Comparison of ENCODE assay signal across 1 cellular context in genomic region chr19:18798384-18799352, GRCh38.
TF ChIP-seq lines count a peak whose summit lies in the region.

No MANE protein-coding gene starts in this region.

TF ChIP-seq in HepG2, 621 proteins besides CTCF, POLR2A, EP300 and RAD21 (continued from another document and continues in another):
- no peak for TF ChIP-seq ZBTB40 (IDR thresholded peaks at IDR 0.05)
- no peak for TF ChIP-seq ZBTB40 (CRISPR knock-in tag; IDR thresholded peaks at IDR 0.05)
- TF ChIP-seq NFATC3 (CRISPR knock-in tag; IDR thresholded peaks at IDR 0.05), result no peak
- no peak for TF ChIP-seq TSC22D2 (CRISPR knock-in tag; IDR thresholded peaks at IDR 0.05; ENCODE audit: borderline replicate concordance)
- TF ChIP-seq ATRX (CRISPR knock-in tag; IDR thresholded peaks at IDR 0.05; ENCODE audit: borderline replicate concordance), result no peak
- TF ChIP-seq MED8 (CRISPR knock-in tag; IDR thresholded peaks at IDR 0.05; ENCODE audit: insufficient replicate concordance), result no peak
- TF ChIP-seq GPN1 (CRISPR knock-in tag; IDR thresholded peaks at IDR 0.05; ENCODE audit: borderline replicate concordance), result no peak
- TF ChIP-seq MEIS1 (CRISPR knock-in tag; IDR thresholded peaks at IDR 0.05; ENCODE audit: borderline replicate concordance), result peak; percentile 76; the same call in 1 of the 2 replicates
- no peak for TF ChIP-seq PHF5A (CRISPR knock-in tag; IDR thresholded peaks at IDR 0.05; ENCODE audit: low read depth, unreplicated experiment)
- no peak for TF ChIP-seq MYNN (CRISPR knock-in tag; IDR thresholded peaks at IDR 0.05; ENCODE audit: low read depth)
- TF ChIP-seq HNRNPH1 (optimal IDR thresholded peaks at IDR 0.05; ENCODE audit: low read depth, low read length), result no peak
- TF ChIP-seq ZNF629 (CRISPR knock-in tag; conservative IDR thresholded peaks at IDR 0.05), result peak; percentile 98
- TF ChIP-seq ZNF225 (CRISPR knock-in tag; IDR thresholded peaks at IDR 0.05), result no peak
- no peak for TF ChIP-seq GATAD1 (CRISPR knock-in tag; IDR thresholded peaks at IDR 0.05)
- TF ChIP-seq GABPB1 (CRISPR knock-in tag; IDR thresholded peaks at IDR 0.05), result no peak; the same call in 1 of the 2 replicates
- TF ChIP-seq ARNT2 (CRISPR knock-in tag; IDR thresholded peaks at IDR 0.05; ENCODE audit: low read depth), result no peak
- peak; percentile 66 for TF ChIP-seq SAP130 (CRISPR knock-in tag; IDR thresholded peaks at IDR 0.05; ENCODE audit: low read depth)
- 0 out of 2 replicates have a peak, but pooled peaks have one; percentile 57 for TF ChIP-seq ZNF414 (CRISPR knock-in tag; IDR thresholded peaks at IDR 0.05)
- no peak for TF ChIP-seq ZSCAN12 (CRISPR knock-in tag; IDR thresholded peaks at IDR 0.05)
- TF ChIP-seq ETV6 (CRISPR knock-in tag; conservative IDR thresholded peaks at IDR 0.05), result no peak
- TF ChIP-seq ZBTB2 (CRISPR knock-in tag; IDR thresholded peaks at IDR 0.05; ENCODE audit: low read depth), result no peak
- no peak for TF ChIP-seq TEAD2 (CRISPR knock-in tag; IDR thresholded peaks at IDR 0.05)
- no peak for TF ChIP-seq PHF20 (CRISPR knock-in tag; IDR thresholded peaks at IDR 0.05)
- no peak for TF ChIP-seq HNRNPUL1 (IDR thresholded peaks at IDR 0.05; ENCODE audit: low read depth, low read length)
- no peak for TF ChIP-seq REPIN1 (CRISPR knock-in tag; IDR thresholded peaks at IDR 0.05; ENCODE audit: borderline replicate concordance, low read depth)
- TF ChIP-seq DZIP1 (CRISPR knock-in tag; IDR thresholded peaks at IDR 0.05), result no peak
- TF ChIP-seq ZNF639 (CRISPR knock-in tag; conservative IDR thresholded peaks at IDR 0.05), result no peak
- no peak for TF ChIP-seq ZKSCAN1 (IDR thresholded peaks at IDR 0.05; ENCODE audit: low read length)
- no peak for TF ChIP-seq ZNF619 (CRISPR knock-in tag; IDR thresholded peaks at IDR 0.05)
- TF ChIP-seq NFKB2 (CRISPR knock-in tag; IDR thresholded peaks at IDR 0.05; ENCODE audit: borderline replicate concordance), result no peak
- TF ChIP-seq ZNF607 (CRISPR knock-in tag; IDR thresholded peaks at IDR 0.05; ENCODE audit: borderline replicate concordance), result no peak
- no peak for TF ChIP-seq TERF1 (CRISPR knock-in tag; IDR thresholded peaks at IDR 0.05)
- no peak for TF ChIP-seq ZNF589 (CRISPR knock-in tag; conservative IDR thresholded peaks at IDR 0.05)
- no peak for TF ChIP-seq MBD4 (IDR thresholded peaks at IDR 0.05; ENCODE audit: borderline replicate concordance, low read length)
- TF ChIP-seq SP1 (IDR thresholded peaks at IDR 0.05), result no peak
- no peak; the same call in 1 of the 2 replicates for TF ChIP-seq SP1 (CRISPR knock-in tag; IDR thresholded peaks at IDR 0.05)
- TF ChIP-seq NAIF1 (CRISPR knock-in tag; IDR thresholded peaks at IDR 0.05; ENCODE audit: borderline replicate concordance), result no peak
- no peak for TF ChIP-seq KLF16 (CRISPR knock-in tag; IDR thresholded peaks at IDR 0.05)
- TF ChIP-seq SP2 (CRISPR knock-in tag; IDR thresholded peaks at IDR 0.05), result no peak
- TF ChIP-seq TFDP1 (CRISPR knock-in tag; IDR thresholded peaks at IDR 0.05; ENCODE audit: borderline replicate concordance), result no peak
- TF ChIP-seq ZNF768 (CRISPR knock-in tag; IDR thresholded peaks at IDR 0.05), result no peak
- no peak for TF ChIP-seq ZNF549 (CRISPR knock-in tag; IDR thresholded peaks at IDR 0.05)
- TF ChIP-seq TAF1 (CRISPR knock-in tag; IDR thresholded peaks at IDR 0.05), result no peak
- TF ChIP-seq ZBTB4 (CRISPR knock-in tag; IDR thresholded peaks at IDR 0.05; ENCODE audit: borderline replicate concordance), result no peak
- TF ChIP-seq ZBTB1 (CRISPR knock-in tag; IDR thresholded peaks at IDR 0.05; ENCODE audit: borderline replicate concordance), result no peak
- peak; percentile 68; the same call in 1 of the 2 replicates for TF ChIP-seq SNAI1 (CRISPR knock-in tag; IDR thresholded peaks at IDR 0.05; ENCODE audit: borderline replicate concordance)
